In genomic region chr10:84957427-84957826, GRCh38 we compare ENCODE assay signal across 20 cellular contexts.
"Had no signal": no experiment of that assay in that cellular context is flagged by ENCODE, and none has a peak within 500 bp of the region (broad histone marks: within the 10 kb centered on the region; RNA-seq: fewer than 3 reads in every experiment).

No MANE protein-coding gene starts in this region.

- ATAC-seq: foreskin keratinocyte; left colon; left ventricle myocardium superior; sciatic nerve; stimulated activated naive B cell treated with anti-CD40 and anti-IgM and Interleukin-4, amounts not matched to agents 10 μg/mL and 1 μg/mL and 100 μg/mL, for 72 hours; stimulated activated naive CD8-positive, alpha-beta T cell treated with anti-CD3 and anti-CD28 coated beads, Interleukin-15, amount 100 ng/mL, for 72 hours; upper lobe of right lung had no signal

- H3K27me3 ChIP-seq: foreskin keratinocyte, hepatocyte, spleen, testis, tibial nerve, upper lobe of right lung, vagina had no signal

- H3K36me3 ChIP-seq: spleen, tibial nerve, upper lobe of right lung, vagina had no signal

- H3K27ac ChIP-seq: foreskin keratinocyte, hepatocyte, spleen, testis, tibial nerve, upper lobe of right lung, vagina had no signal

- DNase-seq: erythroblast; foreskin keratinocyte; head of caudate nucleus; left colon; left ventricle myocardium superior; mesenchymal stem cell; naive B cell; posterior cingulate gyrus; spleen; stimulated activated CD4-positive, alpha-beta T cell treated with anti-CD3 and anti-CD28 coated beads, Interleukin-2, amount 100 ng/mL, for 24 hours; stimulated activated CD4-positive, alpha-beta T cell treated with anti-CD3 and anti-CD28 coated beads, Interleukin-4, amount 100 ng/mL, for 4 hours; stimulated activated naive B cell treated with anti-CD40 and anti-IgM and Interleukin-4, amounts not matched to agents 10 μg/mL and 1 μg/mL and 100 μg/mL, for 72 hours; stimulated activated naive CD8-positive, alpha-beta T cell treated with anti-CD3 and anti-CD28 coated beads, Interleukin-15, amount 100 ng/mL, for 72 hours; testis; upper lobe of right lung had no signal

- H3K4me3 ChIP-seq: hepatocyte, lung, spleen, testis, tibial nerve, upper lobe of right lung, vagina had no signal

- H3K4me1 ChIP-seq: foreskin keratinocyte, spleen, testis, tibial nerve, upper lobe of right lung, vagina had no signal

- H3K9me3 ChIP-seq: spleen, testis, tibial nerve, upper lobe of right lung, vagina had no signal
